20 cellular contexts compared by ENCODE assay signal in the genomic region with DNA sequence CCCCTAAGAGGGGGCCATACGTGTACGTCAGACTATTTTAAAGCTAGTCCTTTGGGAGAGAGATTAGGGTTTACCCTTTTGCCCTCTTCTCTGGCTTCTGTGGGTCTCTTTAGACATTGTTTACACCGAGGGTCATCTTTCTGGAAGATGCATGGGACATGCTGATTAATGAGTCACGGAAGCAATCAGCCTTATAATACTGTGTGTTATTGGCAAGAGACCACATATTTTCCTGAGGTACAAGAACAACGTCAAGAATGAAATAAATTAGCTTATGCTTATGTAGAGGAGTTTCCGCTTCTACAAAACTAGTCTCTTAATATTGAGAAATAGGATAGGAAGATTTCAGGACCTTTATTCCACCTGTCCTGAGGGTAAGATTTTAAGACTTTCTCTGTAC.
"Had no signal": no experiment of that assay in that cellular context is flagged by ENCODE, and none has a peak within 500 bp of the region (broad histone marks: within the 10 kb centered on the region; RNA-seq: fewer than 3 reads in every experiment).

No MANE protein-coding gene starts in this region.

- DNase-seq: activated CD4-positive, alpha-beta T cell treated with anti-CD3 and anti-CD28 coated beads, Interleukin-2, amount 10 ng/mL, durations not matched to agents 24 days and 14 days; activated CD4-positive, alpha-beta T cell treated with anti-CD3 and anti-CD28 coated beads, Interleukin-2, amount 50 U/mL, for 4 hours; activated CD8-positive, alpha-beta T cell treated with anti-CD3 and anti-CD28 coated beads for 36 hours; activated effector memory CD4-positive, alpha-beta T cell treated with anti-CD3 and anti-CD28 coated beads, Interleukin-2, amount 50 U/mL, for 16 hours; activated naive CD4-positive, alpha-beta T cell; activated naive CD4-positive, alpha-beta T cell treated with anti-CD3 and anti-CD28 coated beads, Interleukin-2, amount 50 U/mL, for 16 hours; activated naive CD8-positive, alpha-beta T cell treated with anti-CD3 and anti-CD28 coated beads for 36 hours; activated T-cell treated with anti-CD3 and anti-CD28 coated beads, Interleukin-2, amount 50 U/mL, for 1 hour; activated T-cell treated with anti-CD3 and anti-CD28 coated beads, Interleukin-2, amount 50 U/mL, for 72 hours; amniotic stem cell; aorta; body of pancreas; KG1; NCI-H187; NCI-H2081; NCI-H2171 treated with DMSO at 0.1 percent for 48 hours; NCI-H2227 treated with DMSO at 0.1 percent for 48 hours; NCI-H524 treated with DMSO at 0.1 percent for 48 hours; SHP77; SJCRH30 had no signal
